ENCODE assay signal across 8 cellular contexts in genomic region chr15:55290361-55291057, GRCh38. TPM values are rescaled to one million over a fixed set of nuclear protein-coding genes. Genes with fewer than 3 reads are reported as not detected.
DNase-seq lines count a peak whose midpoint lies in the region; ATAC-seq and TF ChIP-seq lines count a peak whose summit lies in the region.

No MANE protein-coding gene starts in this region.

- peak; percentile 80 to 87 for TF ChIP-seq CTCF in left lung (IDR thresholded peaks at IDR 0.05)

- peak overlapping the region; percentile 85 for H3K9ac ChIP-seq in BLaER1

- H3K27ac Mint-ChIP-seq in activated CD4-positive, alpha-beta T cell treated with anti-CD3 and anti-CD28 coated beads, Interleukin-2, amount 10 ng/mL, durations not matched to agents 24 days and 14 days = peak overlapping the region; percentile 90

- H3K4me1 ChIP-seq in BLaER1 (peaks cover 15% of the 10 kb centered on the region), left lung (peaks cover 0 to 46% of the 10 kb centered on the region in 2 donors)

- H3K27me3 ChIP-seq in BLaER1 (no peaks in the 10 kb centered on the region), left lung (no peaks in the 10 kb centered on the region)

- intact Hi-C loops in activated CD4-positive, alpha-beta T cell treated with anti-CD3 and anti-CD28 coated beads, Interleukin-2, amount 10 ng/mL, durations not matched to agents 24 days and 14 days (cut with micrococcal nuclease) = loop anchor here (1.0 to 5.0 kb wide), 6 partner anchors 10 to 147 kb away; partner anchors contain the start of genes PIGB and PIGBOS1
- intact Hi-C loops in left lung (cut with DNase I) = loop anchor here in 1 of 2 donors (5.0 kb wide), 1 partner anchor 73 kb away; no protein-coding TSS in a partner anchor

- H3K4me3 ChIP-seq in BLaER1 = peak overlapping the region; percentile 96
- H3K4me3 ChIP-seq in left lung = peak overlapping the region; percentile 83 to 91

- peak overlapping the region; percentile 95 for H3K4me3 Mint-ChIP-seq in activated CD4-positive, alpha-beta T cell treated with anti-CD3 and anti-CD28 coated beads, Interleukin-2, amount 10 ng/mL, durations not matched to agents 24 days and 14 days

- H3K4me2 ChIP-seq in BLaER1 = peak overlapping the region; percentile 94

- H3K36me3 ChIP-seq in BLaER1 (no peaks in the 10 kb centered on the region), left lung (no peaks in the 10 kb centered on the region)

- H3K4me1 Mint-ChIP-seq in activated CD4-positive, alpha-beta T cell treated with anti-CD3 and anti-CD28 coated beads, Interleukin-2, amount 10 ng/mL, durations not matched to agents 24 days and 14 days = peaks cover 34% of the 10 kb centered on the region

- H3K27me3 Mint-ChIP-seq in activated CD4-positive, alpha-beta T cell treated with anti-CD3 and anti-CD28 coated beads, Interleukin-2, amount 10 ng/mL, durations not matched to agents 24 days and 14 days = no peaks in the 10 kb centered on the region

- no peaks in the 10 kb centered on the region for H3K9me3 ChIP-seq in BLaER1
- H3K9me3 ChIP-seq in left lung = no peaks in the 10 kb centered on the region

- H4K20me1 ChIP-seq in BLaER1 = no peaks in the 10 kb centered on the region

- no peaks in the 10 kb centered on the region for H3K9me3 Mint-ChIP-seq in activated CD4-positive, alpha-beta T cell treated with anti-CD3 and anti-CD28 coated beads, Interleukin-2, amount 10 ng/mL, durations not matched to agents 24 days and 14 days

- peaks cover 22% of the 10 kb centered on the region for H3K36me3 Mint-ChIP-seq in activated CD4-positive, alpha-beta T cell treated with anti-CD3 and anti-CD28 coated beads, Interleukin-2, amount 10 ng/mL, durations not matched to agents 24 days and 14 days (ENCODE audit: low read depth)

- peak; percentile 72 for ATAC-seq in GM19324 (IDR thresholded peaks at IDR 0.05; ENCODE audit: low FRiP score, unreplicated experiment)
- peak; percentile 76 for ATAC-seq in HG03442 (IDR thresholded peaks at IDR 0.05; ENCODE audit: unreplicated experiment)
- peak; percentile 83 for ATAC-seq in left lung

- peak overlapping the region; percentile 80 for H3K27ac ChIP-seq in BLaER1
- peak overlapping the region; percentile 96 to 99 for H3K27ac ChIP-seq in left lung

- DNase-seq in NCI-H510A (lab: John Stamatoyannopoulos, UW) (peak; percentile 17), cortex of kidney (lab: John Stamatoyannopoulos, UW) (peak; percentile 25), left lung (peak; percentile 88 to 97)
- peak; percentile 95 for DNase-seq in activated CD4-positive, alpha-beta T cell treated with anti-CD3 and anti-CD28 coated beads, Interleukin-2, amount 10 ng/mL, durations not matched to agents 24 days and 14 days
- peak; percentile 79 for DNase-seq in stimulated activated CD4-positive, alpha-beta T cell treated with anti-CD3 and anti-CD28 coated beads, Interleukin-2, amount 100 ng/mL, for 4 hours (ENCODE audit: low read depth)

RNA-seq across cellular contexts. Expression of gene RAB27A, which starts 0.9 kb away (rescaled TPM):
- 98.8 and 100 TPM in 2 replicates for total RNA-seq in activated CD4-positive, alpha-beta T cell treated with anti-CD3 and anti-CD28 coated beads, Interleukin-2, amount 10 ng/mL, durations not matched to agents 24 days and 14 days
- total RNA-seq in left lung = 10 to 100 TPM; 58.1 to 85.7 TPM

RNA-seq across cellular contexts. Expression of gene PIGBOS1, which starts 28.4 kb away (rescaled TPM):
- 9.7 and 10.3 TPM in 2 replicates for total RNA-seq in activated CD4-positive, alpha-beta T cell treated with anti-CD3 and anti-CD28 coated beads, Interleukin-2, amount 10 ng/mL, durations not matched to agents 24 days and 14 days
- 10 to 100 TPM in 1 of 2 donors, 1 to 10 TPM in 1; 9.8 to 12.7 TPM for total RNA-seq in left lung

RNA-seq across cellular contexts. Expression of gene PIGB, which starts 28.5 kb away (rescaled TPM):
- total RNA-seq in activated CD4-positive, alpha-beta T cell treated with anti-CD3 and anti-CD28 coated beads, Interleukin-2, amount 10 ng/mL, durations not matched to agents 24 days and 14 days = 13.3 and 18.6 TPM in 2 replicates
- 10 to 100 TPM; 13.6 to 17.6 TPM for total RNA-seq in left lung

Comparison
In these comparisons a context has a peak if more than half of its experiments do, and no peak if none do; other contexts are left out.
1. Peak in every context shown above with its lines: DNase-seq, ATAC-seq, H3K4me3 ChIP-seq and H3K27ac ChIP-seq.
2. DNase-seq: peak in every context shown above with its lines; median percentile 95 in activated CD4-positive, alpha-beta T cell treated with anti-CD3 and anti-CD28 coated beads, Interleukin-2, amount 10 ng/mL, durations not matched to agents 24 days and 14 days; 92 in left lung; 79 in stimulated activated CD4-positive, alpha-beta T cell treated with anti-CD3 and anti-CD28 coated beads, Interleukin-2, amount 100 ng/mL, for 4 hours; 25 in cortex of kidney; 17 in NCI-H510A.